8 cellular contexts compared by ENCODE assay signal in the genomic region with DNA sequence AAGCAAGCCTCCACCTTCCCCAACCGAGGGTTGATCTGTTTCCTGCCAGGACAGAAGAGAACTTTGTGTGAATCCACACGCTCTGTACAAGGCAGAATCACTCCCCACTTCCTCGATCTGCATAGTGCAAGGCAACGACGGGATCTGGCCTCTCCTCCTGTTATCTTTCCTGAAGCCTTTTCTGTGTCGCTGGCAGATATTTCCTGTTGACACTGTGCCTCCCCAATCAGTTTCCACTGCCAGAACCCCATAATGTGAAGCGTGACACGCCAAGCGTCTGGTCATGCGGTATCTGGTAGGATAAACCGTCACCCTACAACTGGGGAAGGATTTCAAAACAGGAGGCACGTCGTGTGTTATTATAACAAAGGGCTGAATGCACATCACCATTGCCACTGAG. TPM values are rescaled to one million over a fixed set of nuclear protein-coding genes. Genes with fewer than 3 reads are reported as not detected.
DNase-seq lines count a peak whose midpoint lies in the region; ATAC-seq and TF ChIP-seq lines count a peak whose summit lies in the region.
"Had no signal": no experiment of that assay in that cellular context is flagged by ENCODE, and none has a peak within 500 bp of the region (broad histone marks: within the 10 kb centered on the region; RNA-seq: fewer than 3 reads in every experiment).

No MANE protein-coding gene starts in this region.

- no peaks in the 10 kb centered on the region for H3K9me3 Mint-ChIP-seq in WTC11

- peak overlapping the region in 1 of 2 donors; percentile 24 for H3K4me3 ChIP-seq in muscle layer of colon (ENCODE audit: low read depth in 1 of 2, low read length in 2 of 2)
- H3K4me3 ChIP-seq in upper lobe of right lung = no peak overlapping the region
- no peak overlapping the region for H3K4me3 ChIP-seq in breast epithelium

- no peaks in the 10 kb centered on the region for H3K36me3 ChIP-seq in muscle layer of colon (ENCODE audit: insufficient read depth, low read length)
- no peaks in the 10 kb centered on the region for H3K36me3 ChIP-seq in upper lobe of right lung
- no peaks in the 10 kb centered on the region for H3K36me3 ChIP-seq in breast epithelium

- CTCF ChIA-PET in WTC11 (lab: Charles Lee) = no interaction called here

- no peaks in the 10 kb centered on the region for H3K36me3 Mint-ChIP-seq in WTC11

- peak overlapping the region; percentile 90 for H3K27ac Mint-ChIP-seq in WTC11

- H3K27ac ChIP-seq in muscle layer of colon (ENCODE audit: low read depth, low read length) (no peak overlapping the region), upper lobe of right lung (peak overlapping the region; percentile 24), breast epithelium (no peak overlapping the region)

- TF ChIP-seq CTCF in WTC11 (IDR thresholded peaks at IDR 0.05) (no peak), upper lobe of right lung (IDR thresholded peaks at IDR 0.05) (no peak), breast epithelium (IDR thresholded peaks at IDR 0.05) (no peak)

- DNase-seq in WTC11 (ENCODE audit: low spot score) = no peak
- peak; percentile 12 for DNase-seq in glomerular endothelial cell (ENCODE audit: extremely low read depth, low read depth, low spot score)
- DNase-seq in upper lobe of right lung = no peak
- no peak for DNase-seq in breast epithelium (ENCODE audit: low spot score in 2 of 2)
- DNase-seq: activated gamma-delta T cell treated with Interleukin-2 at 50 U/mL for 16 hours had no signal

- ATAC-seq in WTC11 (no peak; the same call in 1 of the 2 replicates), upper lobe of right lung (peak; percentile 56), HG03139 (IDR thresholded peaks at IDR 0.05; ENCODE audit: unreplicated experiment) (no peak), HG03045 (IDR thresholded peaks at IDR 0.05; ENCODE audit: unreplicated experiment) (no peak)

- H3K27me3 Mint-ChIP-seq in WTC11 (ENCODE audit: low read depth) = no peaks in the 10 kb centered on the region

- peak overlapping the region; percentile 4 for H3K9ac ChIP-seq in muscle layer of colon (ENCODE audit: low read length)

- no peak overlapping the region for H3K4me3 Mint-ChIP-seq in WTC11

- POLR2A ChIA-PET in WTC11 (lab: Charles Lee) = no interaction called here

- H3K4me1 Mint-ChIP-seq in WTC11 = peaks cover 59% of the 10 kb centered on the region

- peaks cover 17% of the 10 kb centered on the region for H3K4me1 ChIP-seq in muscle layer of colon (ENCODE audit: insufficient read depth, low read length)
- H3K4me1 ChIP-seq in upper lobe of right lung = peaks cover 19% of the 10 kb centered on the region
- H3K4me1 ChIP-seq in breast epithelium = no peaks in the 10 kb centered on the region

- intact Hi-C loops in upper lobe of right lung (cut with DNase I) = no loop called here
- intact Hi-C loops in breast epithelium (cut with DNase I; ENCODE audit: low total_unique reads) = no loop called here

- H3K27me3 ChIP-seq in muscle layer of colon (ENCODE audit: control insufficient read depth in 1 of 2, insufficient read depth in 2 of 2, low read length in 2 of 2) (no peaks in the 10 kb centered on the region), upper lobe of right lung (no peaks in the 10 kb centered on the region), breast epithelium (no peaks in the 10 kb centered on the region)

- H3K9me3 ChIP-seq in muscle layer of colon (ENCODE audit: low read length) (no peaks in the 10 kb centered on the region), upper lobe of right lung (no peaks in the 10 kb centered on the region), breast epithelium (no peaks in the 10 kb centered on the region)

- no peak for TF ChIP-seq POLR2A in breast epithelium (IDR thresholded peaks at IDR 0.05)

TF ChIP-seq in WTC11, 78 proteins besides CTCF, POLR2A, EP300 and RAD21 (continues in another document):
- TF ChIP-seq, protein P1, sequence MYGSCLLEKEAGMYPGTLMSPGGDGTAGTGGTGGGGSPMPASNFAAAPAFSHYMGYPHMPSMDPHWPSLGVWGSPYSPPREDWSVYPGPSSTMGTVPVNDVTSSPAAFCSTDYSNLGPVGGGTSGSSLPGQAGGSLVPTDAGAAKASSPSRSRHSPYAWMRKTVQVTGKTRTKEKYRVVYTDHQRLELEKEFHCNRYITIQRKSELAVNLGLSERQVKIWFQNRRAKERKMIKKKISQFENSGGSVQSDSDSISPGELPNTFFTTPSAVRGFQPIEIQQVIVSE (CRISPR knock-in tag; IDR thresholded peaks at IDR 0.05; ENCODE audit: borderline replicate concordance) = no peak
- TF ChIP-seq SMAD4 (CRISPR knock-in tag; IDR thresholded peaks at IDR 0.05) = no peak
- TF ChIP-seq, protein P2, sequence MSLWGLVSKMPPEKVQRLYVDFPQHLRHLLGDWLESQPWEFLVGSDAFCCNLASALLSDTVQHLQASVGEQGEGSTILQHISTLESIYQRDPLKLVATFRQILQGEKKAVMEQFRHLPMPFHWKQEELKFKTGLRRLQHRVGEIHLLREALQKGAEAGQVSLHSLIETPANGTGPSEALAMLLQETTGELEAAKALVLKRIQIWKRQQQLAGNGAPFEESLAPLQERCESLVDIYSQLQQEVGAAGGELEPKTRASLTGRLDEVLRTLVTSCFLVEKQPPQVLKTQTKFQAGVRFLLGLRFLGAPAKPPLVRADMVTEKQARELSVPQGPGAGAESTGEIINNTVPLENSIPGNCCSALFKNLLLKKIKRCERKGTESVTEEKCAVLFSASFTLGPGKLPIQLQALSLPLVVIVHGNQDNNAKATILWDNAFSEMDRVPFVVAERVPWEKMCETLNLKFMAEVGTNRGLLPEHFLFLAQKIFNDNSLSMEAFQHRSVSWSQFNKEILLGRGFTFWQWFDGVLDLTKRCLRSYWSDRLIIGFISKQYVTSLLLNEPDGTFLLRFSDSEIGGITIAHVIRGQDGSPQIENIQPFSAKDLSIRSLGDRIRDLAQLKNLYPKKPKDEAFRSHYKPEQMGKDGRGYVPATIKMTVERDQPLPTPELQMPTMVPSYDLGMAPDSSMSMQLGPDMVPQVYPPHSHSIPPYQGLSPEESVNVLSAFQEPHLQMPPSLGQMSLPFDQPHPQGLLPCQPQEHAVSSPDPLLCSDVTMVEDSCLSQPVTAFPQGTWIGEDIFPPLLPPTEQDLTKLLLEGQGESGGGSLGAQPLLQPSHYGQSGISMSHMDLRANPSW (CRISPR knock-in tag; conservative IDR thresholded peaks at IDR 0.05; ENCODE audit: low read depth) = no peak
- TF ChIP-seq, protein P3, sequence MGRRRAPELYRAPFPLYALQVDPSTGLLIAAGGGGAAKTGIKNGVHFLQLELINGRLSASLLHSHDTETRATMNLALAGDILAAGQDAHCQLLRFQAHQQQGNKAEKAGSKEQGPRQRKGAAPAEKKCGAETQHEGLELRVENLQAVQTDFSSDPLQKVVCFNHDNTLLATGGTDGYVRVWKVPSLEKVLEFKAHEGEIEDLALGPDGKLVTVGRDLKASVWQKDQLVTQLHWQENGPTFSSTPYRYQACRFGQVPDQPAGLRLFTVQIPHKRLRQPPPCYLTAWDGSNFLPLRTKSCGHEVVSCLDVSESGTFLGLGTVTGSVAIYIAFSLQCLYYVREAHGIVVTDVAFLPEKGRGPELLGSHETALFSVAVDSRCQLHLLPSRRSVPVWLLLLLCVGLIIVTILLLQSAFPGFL (CRISPR knock-in tag; IDR thresholded peaks at IDR 0.05; ENCODE audit: borderline replicate concordance) = no peak
- TF ChIP-seq, protein P4, sequence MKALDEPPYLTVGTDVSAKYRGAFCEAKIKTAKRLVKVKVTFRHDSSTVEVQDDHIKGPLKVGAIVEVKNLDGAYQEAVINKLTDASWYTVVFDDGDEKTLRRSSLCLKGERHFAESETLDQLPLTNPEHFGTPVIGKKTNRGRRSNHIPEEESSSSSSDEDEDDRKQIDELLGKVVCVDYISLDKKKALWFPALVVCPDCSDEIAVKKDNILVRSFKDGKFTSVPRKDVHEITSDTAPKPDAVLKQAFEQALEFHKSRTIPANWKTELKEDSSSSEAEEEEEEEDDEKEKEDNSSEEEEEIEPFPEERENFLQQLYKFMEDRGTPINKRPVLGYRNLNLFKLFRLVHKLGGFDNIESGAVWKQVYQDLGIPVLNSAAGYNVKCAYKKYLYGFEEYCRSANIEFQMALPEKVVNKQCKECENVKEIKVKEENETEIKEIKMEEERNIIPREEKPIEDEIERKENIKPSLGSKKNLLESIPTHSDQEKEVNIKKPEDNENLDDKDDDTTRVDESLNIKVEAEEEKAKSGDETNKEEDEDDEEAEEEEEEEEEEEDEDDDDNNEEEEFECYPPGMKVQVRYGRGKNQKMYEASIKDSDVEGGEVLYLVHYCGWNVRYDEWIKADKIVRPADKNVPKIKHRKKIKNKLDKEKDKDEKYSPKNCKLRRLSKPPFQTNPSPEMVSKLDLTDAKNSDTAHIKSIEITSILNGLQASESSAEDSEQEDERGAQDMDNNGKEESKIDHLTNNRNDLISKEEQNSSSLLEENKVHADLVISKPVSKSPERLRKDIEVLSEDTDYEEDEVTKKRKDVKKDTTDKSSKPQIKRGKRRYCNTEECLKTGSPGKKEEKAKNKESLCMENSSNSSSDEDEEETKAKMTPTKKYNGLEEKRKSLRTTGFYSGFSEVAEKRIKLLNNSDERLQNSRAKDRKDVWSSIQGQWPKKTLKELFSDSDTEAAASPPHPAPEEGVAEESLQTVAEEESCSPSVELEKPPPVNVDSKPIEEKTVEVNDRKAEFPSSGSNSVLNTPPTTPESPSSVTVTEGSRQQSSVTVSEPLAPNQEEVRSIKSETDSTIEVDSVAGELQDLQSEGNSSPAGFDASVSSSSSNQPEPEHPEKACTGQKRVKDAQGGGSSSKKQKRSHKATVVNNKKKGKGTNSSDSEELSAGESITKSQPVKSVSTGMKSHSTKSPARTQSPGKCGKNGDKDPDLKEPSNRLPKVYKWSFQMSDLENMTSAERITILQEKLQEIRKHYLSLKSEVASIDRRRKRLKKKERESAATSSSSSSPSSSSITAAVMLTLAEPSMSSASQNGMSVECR (CRISPR knock-in tag; IDR thresholded peaks at IDR 0.05; ENCODE audit: borderline replicate concordance) = no peak
- TF ChIP-seq, protein P5, sequence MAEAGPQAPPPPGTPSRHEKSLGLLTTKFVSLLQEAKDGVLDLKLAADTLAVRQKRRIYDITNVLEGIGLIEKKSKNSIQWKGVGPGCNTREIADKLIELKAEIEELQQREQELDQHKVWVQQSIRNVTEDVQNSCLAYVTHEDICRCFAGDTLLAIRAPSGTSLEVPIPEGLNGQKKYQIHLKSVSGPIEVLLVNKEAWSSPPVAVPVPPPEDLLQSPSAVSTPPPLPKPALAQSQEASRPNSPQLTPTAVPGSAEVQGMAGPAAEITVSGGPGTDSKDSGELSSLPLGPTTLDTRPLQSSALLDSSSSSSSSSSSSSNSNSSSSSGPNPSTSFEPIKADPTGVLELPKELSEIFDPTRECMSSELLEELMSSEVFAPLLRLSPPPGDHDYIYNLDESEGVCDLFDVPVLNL (CRISPR knock-in tag; IDR thresholded peaks at IDR 0.05; ENCODE audit: borderline replicate concordance, low read depth) = no peak
- TF ChIP-seq ELF4 (CRISPR knock-in tag; IDR thresholded peaks at IDR 0.05; ENCODE audit: low read depth) = no peak

RNA-seq across cellular contexts. Expression of a gene that starts 57.2 kb away (rescaled TPM):
- 29.2 to 33.9 TPM (median 30.1 TPM) in 3 replicates for total RNA-seq in WTC11 (2021)
- total RNA-seq in glomerular endothelial cell = 97.8 and 98.1 TPM in 2 replicates
- total RNA-seq in upper lobe of right lung = 17.3 TPM
- total RNA-seq in breast epithelium = 10 to 100 TPM in 1 of 3 donors, 1 to 10 TPM in 2; 7.6 to 11.7 (median 9.5) TPM
